1 cellular context compared by ENCODE assay signal in the genomic region with DNA sequence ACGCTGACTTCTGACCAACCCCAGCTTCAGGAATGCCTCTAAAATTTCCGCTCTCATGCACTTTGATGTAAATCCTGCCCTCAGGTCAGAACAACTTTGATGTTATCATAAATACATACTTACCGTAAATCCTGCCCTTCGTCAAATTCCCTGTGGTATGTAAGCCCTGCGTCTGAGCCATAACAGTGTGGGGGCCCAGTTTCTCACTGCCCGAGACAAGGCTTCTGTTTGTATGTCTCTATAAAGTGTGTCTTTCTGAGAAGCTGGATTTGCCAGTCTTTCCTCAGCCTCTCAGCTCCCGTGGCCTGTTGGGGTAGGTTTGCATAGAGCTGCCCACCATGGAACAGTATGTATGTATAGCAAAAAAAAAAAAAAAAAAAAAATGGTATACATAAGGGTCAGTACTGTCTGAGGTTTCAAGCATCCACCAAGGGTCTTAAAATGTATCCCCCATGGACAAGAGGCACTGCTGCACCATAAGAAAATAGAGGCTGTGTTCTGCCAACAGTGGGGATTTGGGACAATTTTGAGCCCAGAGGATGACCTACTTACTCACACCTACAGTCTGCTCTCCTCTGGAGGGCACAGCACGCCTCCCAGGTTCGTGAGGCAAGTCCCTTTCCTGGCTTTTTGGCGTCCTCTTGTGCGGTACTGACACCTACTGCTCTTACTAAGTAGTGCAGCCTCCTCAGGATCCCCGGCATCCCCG.
TF ChIP-seq lines count a peak whose summit lies in the region.

No MANE protein-coding gene starts in this region.

TF ChIP-seq in GM12878, 131 proteins besides CTCF, POLR2A, EP300 and RAD21 (continues in another document):
- TF ChIP-seq, protein P1, sequence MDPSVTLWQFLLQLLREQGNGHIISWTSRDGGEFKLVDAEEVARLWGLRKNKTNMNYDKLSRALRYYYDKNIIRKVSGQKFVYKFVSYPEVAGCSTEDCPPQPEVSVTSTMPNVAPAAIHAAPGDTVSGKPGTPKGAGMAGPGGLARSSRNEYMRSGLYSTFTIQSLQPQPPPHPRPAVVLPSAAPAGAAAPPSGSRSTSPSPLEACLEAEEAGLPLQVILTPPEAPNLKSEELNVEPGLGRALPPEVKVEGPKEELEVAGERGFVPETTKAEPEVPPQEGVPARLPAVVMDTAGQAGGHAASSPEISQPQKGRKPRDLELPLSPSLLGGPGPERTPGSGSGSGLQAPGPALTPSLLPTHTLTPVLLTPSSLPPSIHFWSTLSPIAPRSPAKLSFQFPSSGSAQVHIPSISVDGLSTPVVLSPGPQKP (IDR thresholded peaks at IDR 0.05; ENCODE audit: low read depth, low read length), result no peak
- TF ChIP-seq RAD51 (IDR thresholded peaks at IDR 0.05) (no peak), IKZF2 (IDR thresholded peaks at IDR 0.05) (peak in 1 of 2 experiments; percentile 34; a peak in 1 of 4 replicates), CBX3 (IDR thresholded peaks at IDR 0.05; ENCODE audit: borderline replicate concordance, low read depth) (no peak), YBX1 (IDR thresholded peaks at IDR 0.05) (no peak), NFYA (IDR thresholded peaks at IDR 0.05; ENCODE audit: borderline replicate concordance, low read depth, low read length) (no peak), PML (IDR thresholded peaks at IDR 0.05; ENCODE audit: low read length) (no peak), IRF4 (IDR thresholded peaks at IDR 0.05; ENCODE audit: low read depth, low read length) (peak; percentile 73; the same call in 1 of the 2 replicates), EZH2 (IDR thresholded peaks at IDR 0.05; ENCODE audit: borderline replicate concordance, control insufficient read depth, low read depth, low read length) (no peak), CHD4 (IDR thresholded peaks at IDR 0.05) (no peak), CREB1 (IDR thresholded peaks at IDR 0.05; ENCODE audit: low read depth) (no peak), PAX5 (IDR thresholded peaks at IDR 0.05; ENCODE audit: borderline replicate concordance, low read depth, low read length) (no peak), YY1 (IDR thresholded peaks at IDR 0.05; ENCODE audit: low read depth, low read length) (peak; percentile 76), SREBF2 (IDR thresholded peaks at IDR 0.05; ENCODE audit: low read length) (no peak), SMAD5 (IDR thresholded peaks at IDR 0.05; ENCODE audit: low read depth) (no peak), RB1 (IDR thresholded peaks at IDR 0.05; ENCODE audit: borderline replicate concordance) (peak; percentile 54; the same call in 1 of the 2 replicates), TCF3 (IDR thresholded peaks at IDR 0.05; ENCODE audit: borderline replicate concordance, insufficient read depth, low read depth, low read length) (no peak), POU2F2 (IDR thresholded peaks at IDR 0.05; ENCODE audit: borderline replicate concordance, low read depth, low read length) (peak; percentile 46; the same call in 1 of the 3 replicates), SMC3 (IDR thresholded peaks at IDR 0.05; ENCODE audit: borderline replicate concordance, low read length) (peak; percentile 98), GABPA (IDR thresholded peaks at IDR 0.05; ENCODE audit: low read depth) (no peak), NFIC (IDR thresholded peaks at IDR 0.05; ENCODE audit: low read depth, low read length) (no peak), SRF (IDR thresholded peaks at IDR 0.05; ENCODE audit: low read depth in 2 of 2, low read length in 2 of 2) (0 out of 4 replicates have a peak, but pooled peaks of 1 of the 2 experiments have one; percentile 16), SP1 (IDR thresholded peaks at IDR 0.05; ENCODE audit: low read depth, low read length) (no peak), IKZF1 (conservative IDR thresholded peaks at IDR 0.05) (peak; percentile 47; the same call in 1 of the 2 replicates), POLR2AphosphoS2 (IDR thresholded peaks at IDR 0.05; ENCODE audit: low read depth, low read length) (0 out of 2 replicates have a peak, but pooled peaks have one; percentile 37), MTA3 (IDR thresholded peaks at IDR 0.05; ENCODE audit: borderline replicate concordance, low read length) (no peak), NBN (IDR thresholded peaks at IDR 0.05) (peak; percentile 45; the same call in 1 of the 2 replicates), BMI1 (IDR thresholded peaks at IDR 0.05; ENCODE audit: borderline replicate concordance) (no peak), DPF2 (IDR thresholded peaks at IDR 0.05) (no peak), ZNF384 (IDR thresholded peaks at IDR 0.05; ENCODE audit: borderline replicate concordance, low read depth, low read length) (peak; percentile 21; the same call in 1 of the 2 replicates), BHLHE40 (IDR thresholded peaks at IDR 0.05; ENCODE audit: borderline replicate concordance in 1 of 2, low read depth in 2 of 2, low read length in 1 of 2) (peak; percentile 56 to 71; a peak in 2 of 4 replicates), HCFC1 (IDR thresholded peaks at IDR 0.05; ENCODE audit: low read length) (peak; percentile 34; the same call in 1 of the 2 replicates), ETV6 (conservative IDR thresholded peaks at IDR 0.05 in 1 of 2, IDR thresholded peaks at IDR 0.05 in 1 of 2; ENCODE audit: borderline replicate concordance in 1 of 2, low read depth in 1 of 2) (no peak), SMARCA5 (IDR thresholded peaks at IDR 0.05) (peak; percentile 67; the same call in 1 of the 2 replicates), KLF5 (IDR thresholded peaks at IDR 0.05; ENCODE audit: partially characterized antibody) (no peak), KDM1A (IDR thresholded peaks at IDR 0.05; ENCODE audit: borderline replicate concordance) (no peak), TARDBP (IDR thresholded peaks at IDR 0.05; ENCODE audit: borderline replicate concordance) (no peak), SPI1 (IDR thresholded peaks at IDR 0.05; ENCODE audit: borderline replicate concordance, insufficient read depth, low read depth, low read length) (no peak), PAX8 (IDR thresholded peaks at IDR 0.05) (no peak), NRF1 (conservative IDR thresholded peaks at IDR 0.05; ENCODE audit: low read depth, low read length) (no peak), RELA (IDR thresholded peaks at IDR 0.05; ENCODE audit: borderline replicate concordance, partially characterized antibody) (peak; percentile 74), MXI1 (IDR thresholded peaks at IDR 0.05; ENCODE audit: low read depth, low read length) (no peak)
- TF ChIP-seq, protein P2, sequence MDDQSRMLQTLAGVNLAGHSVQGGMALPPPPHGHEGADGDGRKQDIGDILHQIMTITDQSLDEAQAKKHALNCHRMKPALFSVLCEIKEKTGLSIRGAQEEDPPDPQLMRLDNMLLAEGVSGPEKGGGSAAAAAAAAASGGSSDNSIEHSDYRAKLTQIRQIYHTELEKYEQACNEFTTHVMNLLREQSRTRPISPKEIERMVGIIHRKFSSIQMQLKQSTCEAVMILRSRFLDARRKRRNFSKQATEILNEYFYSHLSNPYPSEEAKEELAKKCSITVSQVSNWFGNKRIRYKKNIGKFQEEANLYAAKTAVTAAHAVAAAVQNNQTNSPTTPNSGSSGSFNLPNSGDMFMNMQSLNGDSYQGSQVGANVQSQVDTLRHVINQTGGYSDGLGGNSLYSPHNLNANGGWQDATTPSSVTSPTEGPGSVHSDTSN (IDR thresholded peaks at IDR 0.05; ENCODE audit: insufficient replicate concordance, low read depth, low read length), result no peak
- TF ChIP-seq, protein P3, sequence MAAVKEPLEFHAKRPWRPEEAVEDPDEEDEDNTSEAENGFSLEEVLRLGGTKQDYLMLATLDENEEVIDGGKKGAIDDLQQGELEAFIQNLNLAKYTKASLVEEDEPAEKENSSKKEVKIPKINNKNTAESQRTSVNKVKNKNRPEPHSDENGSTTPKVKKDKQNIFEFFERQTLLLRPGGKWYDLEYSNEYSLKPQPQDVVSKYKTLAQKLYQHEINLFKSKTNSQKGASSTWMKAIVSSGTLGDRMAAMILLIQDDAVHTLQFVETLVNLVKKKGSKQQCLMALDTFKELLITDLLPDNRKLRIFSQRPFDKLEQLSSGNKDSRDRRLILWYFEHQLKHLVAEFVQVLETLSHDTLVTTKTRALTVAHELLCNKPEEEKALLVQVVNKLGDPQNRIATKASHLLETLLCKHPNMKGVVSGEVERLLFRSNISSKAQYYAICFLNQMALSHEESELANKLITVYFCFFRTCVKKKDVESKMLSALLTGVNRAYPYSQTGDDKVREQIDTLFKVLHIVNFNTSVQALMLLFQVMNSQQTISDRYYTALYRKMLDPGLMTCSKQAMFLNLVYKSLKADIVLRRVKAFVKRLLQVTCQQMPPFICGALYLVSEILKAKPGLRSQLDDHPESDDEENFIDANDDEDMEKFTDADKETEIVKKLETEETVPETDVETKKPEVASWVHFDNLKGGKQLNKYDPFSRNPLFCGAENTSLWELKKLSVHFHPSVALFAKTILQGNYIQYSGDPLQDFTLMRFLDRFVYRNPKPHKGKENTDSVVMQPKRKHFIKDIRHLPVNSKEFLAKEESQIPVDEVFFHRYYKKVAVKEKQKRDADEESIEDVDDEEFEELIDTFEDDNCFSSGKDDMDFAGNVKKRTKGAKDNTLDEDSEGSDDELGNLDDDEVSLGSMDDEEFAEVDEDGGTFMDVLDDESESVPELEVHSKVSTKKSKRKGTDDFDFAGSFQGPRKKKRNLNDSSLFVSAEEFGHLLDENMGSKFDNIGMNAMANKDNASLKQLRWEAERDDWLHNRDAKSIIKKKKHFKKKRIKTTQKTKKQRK (IDR thresholded peaks at IDR 0.05; ENCODE audit: low read depth, low read length), result no peak
- TF ChIP-seq, protein P4, sequence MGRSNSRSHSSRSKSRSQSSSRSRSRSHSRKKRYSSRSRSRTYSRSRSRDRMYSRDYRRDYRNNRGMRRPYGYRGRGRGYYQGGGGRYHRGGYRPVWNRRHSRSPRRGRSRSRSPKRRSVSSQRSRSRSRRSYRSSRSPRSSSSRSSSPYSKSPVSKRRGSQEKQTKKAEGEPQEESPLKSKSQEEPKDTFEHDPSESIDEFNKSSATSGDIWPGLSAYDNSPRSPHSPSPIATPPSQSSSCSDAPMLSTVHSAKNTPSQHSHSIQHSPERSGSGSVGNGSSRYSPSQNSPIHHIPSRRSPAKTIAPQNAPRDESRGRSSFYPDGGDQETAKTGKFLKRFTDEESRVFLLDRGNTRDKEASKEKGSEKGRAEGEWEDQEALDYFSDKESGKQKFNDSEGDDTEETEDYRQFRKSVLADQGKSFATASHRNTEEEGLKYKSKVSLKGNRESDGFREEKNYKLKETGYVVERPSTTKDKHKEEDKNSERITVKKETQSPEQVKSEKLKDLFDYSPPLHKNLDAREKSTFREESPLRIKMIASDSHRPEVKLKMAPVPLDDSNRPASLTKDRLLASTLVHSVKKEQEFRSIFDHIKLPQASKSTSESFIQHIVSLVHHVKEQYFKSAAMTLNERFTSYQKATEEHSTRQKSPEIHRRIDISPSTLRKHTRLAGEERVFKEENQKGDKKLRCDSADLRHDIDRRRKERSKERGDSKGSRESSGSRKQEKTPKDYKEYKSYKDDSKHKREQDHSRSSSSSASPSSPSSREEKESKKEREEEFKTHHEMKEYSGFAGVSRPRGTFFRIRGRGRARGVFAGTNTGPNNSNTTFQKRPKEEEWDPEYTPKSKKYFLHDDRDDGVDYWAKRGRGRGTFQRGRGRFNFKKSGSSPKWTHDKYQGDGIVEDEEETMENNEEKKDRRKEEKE (IDR thresholded peaks at IDR 0.05), result no peak
- TF ChIP-seq, protein P5, sequence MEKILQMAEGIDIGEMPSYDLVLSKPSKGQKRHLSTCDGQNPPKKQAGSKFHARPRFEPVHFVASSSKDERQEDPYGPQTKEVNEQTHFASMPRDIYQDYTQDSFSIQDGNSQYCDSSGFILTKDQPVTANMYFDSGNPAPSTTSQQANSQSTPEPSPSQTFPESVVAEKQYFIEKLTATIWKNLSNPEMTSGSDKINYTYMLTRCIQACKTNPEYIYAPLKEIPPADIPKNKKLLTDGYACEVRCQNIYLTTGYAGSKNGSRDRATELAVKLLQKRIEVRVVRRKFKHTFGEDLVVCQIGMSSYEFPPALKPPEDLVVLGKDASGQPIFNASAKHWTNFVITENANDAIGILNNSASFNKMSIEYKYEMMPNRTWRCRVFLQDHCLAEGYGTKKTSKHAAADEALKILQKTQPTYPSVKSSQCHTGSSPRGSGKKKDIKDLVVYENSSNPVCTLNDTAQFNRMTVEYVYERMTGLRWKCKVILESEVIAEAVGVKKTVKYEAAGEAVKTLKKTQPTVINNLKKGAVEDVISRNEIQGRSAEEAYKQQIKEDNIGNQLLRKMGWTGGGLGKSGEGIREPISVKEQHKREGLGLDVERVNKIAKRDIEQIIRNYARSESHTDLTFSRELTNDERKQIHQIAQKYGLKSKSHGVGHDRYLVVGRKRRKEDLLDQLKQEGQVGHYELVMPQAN (conservative IDR thresholded peaks at IDR 0.05), result no peak
- TF ChIP-seq, protein P6, sequence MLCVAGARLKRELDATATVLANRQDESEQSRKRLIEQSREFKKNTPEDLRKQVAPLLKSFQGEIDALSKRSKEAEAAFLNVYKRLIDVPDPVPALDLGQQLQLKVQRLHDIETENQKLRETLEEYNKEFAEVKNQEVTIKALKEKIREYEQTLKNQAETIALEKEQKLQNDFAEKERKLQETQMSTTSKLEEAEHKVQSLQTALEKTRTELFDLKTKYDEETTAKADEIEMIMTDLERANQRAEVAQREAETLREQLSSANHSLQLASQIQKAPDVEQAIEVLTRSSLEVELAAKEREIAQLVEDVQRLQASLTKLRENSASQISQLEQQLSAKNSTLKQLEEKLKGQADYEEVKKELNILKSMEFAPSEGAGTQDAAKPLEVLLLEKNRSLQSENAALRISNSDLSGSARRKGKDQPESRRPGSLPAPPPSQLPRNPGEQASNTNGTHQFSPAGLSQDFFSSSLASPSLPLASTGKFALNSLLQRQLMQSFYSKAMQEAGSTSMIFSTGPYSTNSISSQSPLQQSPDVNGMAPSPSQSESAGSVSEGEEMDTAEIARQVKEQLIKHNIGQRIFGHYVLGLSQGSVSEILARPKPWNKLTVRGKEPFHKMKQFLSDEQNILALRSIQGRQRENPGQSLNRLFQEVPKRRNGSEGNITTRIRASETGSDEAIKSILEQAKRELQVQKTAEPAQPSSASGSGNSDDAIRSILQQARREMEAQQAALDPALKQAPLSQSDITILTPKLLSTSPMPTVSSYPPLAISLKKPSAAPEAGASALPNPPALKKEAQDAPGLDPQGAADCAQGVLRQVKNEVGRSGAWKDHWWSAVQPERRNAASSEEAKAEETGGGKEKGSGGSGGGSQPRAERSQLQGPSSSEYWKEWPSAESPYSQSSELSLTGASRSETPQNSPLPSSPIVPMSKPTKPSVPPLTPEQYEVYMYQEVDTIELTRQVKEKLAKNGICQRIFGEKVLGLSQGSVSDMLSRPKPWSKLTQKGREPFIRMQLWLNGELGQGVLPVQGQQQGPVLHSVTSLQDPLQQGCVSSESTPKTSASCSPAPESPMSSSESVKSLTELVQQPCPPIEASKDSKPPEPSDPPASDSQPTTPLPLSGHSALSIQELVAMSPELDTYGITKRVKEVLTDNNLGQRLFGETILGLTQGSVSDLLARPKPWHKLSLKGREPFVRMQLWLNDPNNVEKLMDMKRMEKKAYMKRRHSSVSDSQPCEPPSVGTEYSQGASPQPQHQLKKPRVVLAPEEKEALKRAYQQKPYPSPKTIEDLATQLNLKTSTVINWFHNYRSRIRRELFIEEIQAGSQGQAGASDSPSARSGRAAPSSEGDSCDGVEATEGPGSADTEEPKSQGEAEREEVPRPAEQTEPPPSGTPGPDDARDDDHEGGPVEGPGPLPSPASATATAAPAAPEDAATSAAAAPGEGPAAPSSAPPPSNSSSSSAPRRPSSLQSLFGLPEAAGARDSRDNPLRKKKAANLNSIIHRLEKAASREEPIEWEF (IDR thresholded peaks at IDR 0.05; ENCODE audit: insufficient replicate concordance, low read depth, low read length), result no peak
